ENCODE assay signal across 11 cellular contexts in the genomic region with DNA sequence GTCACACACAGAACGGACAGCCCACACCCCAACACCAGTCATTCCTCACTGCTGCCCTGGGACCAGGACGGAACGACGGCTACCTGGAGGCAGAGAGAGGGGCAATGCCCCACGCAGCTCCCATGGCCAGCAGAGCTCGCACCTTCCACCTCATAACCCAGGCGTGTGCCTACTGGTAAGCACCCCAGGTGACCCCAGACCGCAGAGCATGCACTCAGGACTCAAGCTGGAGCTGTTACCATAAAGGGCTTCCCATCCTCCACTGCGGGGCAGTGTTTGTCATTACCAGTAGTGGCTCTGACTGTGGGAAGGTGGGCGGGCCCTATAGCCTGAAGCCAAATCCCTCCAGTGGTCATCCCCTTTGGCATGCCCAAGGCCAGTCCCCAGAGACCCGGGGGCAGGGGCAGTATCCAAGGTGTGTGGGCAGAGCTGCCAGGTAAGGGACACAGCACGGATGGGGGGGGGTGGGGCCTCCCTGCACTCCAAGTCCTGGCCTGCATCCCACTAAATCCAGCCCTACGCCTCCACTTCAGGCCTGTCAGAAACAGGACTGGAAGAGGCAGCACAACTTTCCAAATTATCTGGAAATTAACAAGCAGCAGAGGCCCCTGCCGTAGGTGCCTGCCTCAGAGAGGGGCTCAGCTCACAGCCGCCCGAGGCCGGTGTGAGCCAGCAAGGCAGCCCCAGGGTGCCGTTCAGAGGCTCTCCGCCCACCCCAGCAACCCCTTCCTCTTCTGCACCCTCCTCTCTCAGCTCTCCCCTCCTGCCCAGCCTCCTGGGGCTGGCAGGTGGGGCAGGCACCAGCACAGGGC. TPM values are rescaled to one million over a fixed set of nuclear protein-coding genes. Genes with fewer than 3 reads are reported as not detected.
DNase-seq lines count a peak whose midpoint lies in the region; ATAC-seq and TF ChIP-seq lines count a peak whose summit lies in the region.
"Had no signal": no experiment of that assay in that cellular context is flagged by ENCODE, and none has a peak within 500 bp of the region (broad histone marks: within the 10 kb centered on the region; RNA-seq: fewer than 3 reads in every experiment).

No MANE protein-coding gene starts in this region.

- peak overlapping the region; percentile 19; the same call in 1 of the 2 replicates for H3K4me2 ChIP-seq in SK-N-SH
- H3K4me2 ChIP-seq: KMS-11 had no signal

- no peak overlapping the region for H3K4me3 ChIP-seq in SK-N-SH (ENCODE audit: low read depth in 2 of 2, low read length in 1 of 2)
- H3K4me3 ChIP-seq in fibroblast of the aortic adventitia (ENCODE audit: low read depth, low read length): no peak overlapping the region
- H3K4me3 ChIP-seq in mucosa of stomach (ENCODE audit: low read length): no peak overlapping the region
- H3K4me3 ChIP-seq in upper lobe of right lung: no peak overlapping the region

- H3K4me1 ChIP-seq in SK-N-SH (ENCODE audit: control insufficient read depth in 1 of 2, insufficient read depth in 2 of 2, low read depth in 1 of 2, low read length in 1 of 2) (peaks cover 52 to 76% of the 10 kb centered on the region in 2 experiments; a peak in 3 of 4 replicates), mucosa of stomach (ENCODE audit: control insufficient read depth, insufficient read depth, low read length) (peaks cover 57% of the 10 kb centered on the region), upper lobe of right lung (peaks cover 77% of the 10 kb centered on the region)

- H4K20me1 ChIP-seq in SK-N-SH (ENCODE audit: insufficient read depth): peaks cover 92% of the 10 kb centered on the region

- ATAC-seq in SK-N-SH treated with all-trans-retinoic acid at 6 μM for 48 hours: no peak
- ATAC-seq in upper lobe of right lung: peak; percentile 2
- ATAC-seq in GM21717 (IDR thresholded peaks at IDR 0.05; ENCODE audit: unreplicated experiment): no peak
- ATAC-seq: activated CD4-positive, alpha-beta T cell treated with anti-CD3 and anti-CD28 coated beads for 36 hours had no signal

- no peak for TF ChIP-seq RAD21 in SK-N-SH (IDR thresholded peaks at IDR 0.05; ENCODE audit: low read length)

- no peaks in the 10 kb centered on the region for H3K27me3 ChIP-seq in SK-N-SH (ENCODE audit: insufficient read depth)
- H3K27me3 ChIP-seq in mucosa of stomach (ENCODE audit: control insufficient read depth, insufficient read depth, low read length): no peaks in the 10 kb centered on the region
- no peaks in the 10 kb centered on the region for H3K27me3 ChIP-seq in upper lobe of right lung

- 87% methylated on average over 6 of the region's 19 CpGs for WGBS in SK-N-SH (ENCODE audit: low lambda C conversion rate)

- H3K9ac ChIP-seq in SK-N-SH (no peak overlapping the region; the same call in 1 of the 2 replicates), mucosa of stomach (ENCODE audit: low read length) (peak overlapping the region; percentile 48)
- H3K9ac ChIP-seq: KMS-11 had no signal

- H3K36me3 ChIP-seq in SK-N-SH (replicated peaks in 1 of 2; ENCODE audit: control insufficient read depth in 1 of 2, insufficient read depth in 2 of 2, low read length in 1 of 2) (peaks cover 3 to 4% of the 10 kb centered on the region in 2 experiments), mucosa of stomach (ENCODE audit: control insufficient read depth, insufficient read depth, low read length) (no peaks in the 10 kb centered on the region), upper lobe of right lung (no peaks in the 10 kb centered on the region)

- TF ChIP-seq EP300 in SK-N-SH (IDR thresholded peaks at IDR 0.05; ENCODE audit: borderline replicate concordance in 1 of 2, low read depth in 1 of 2, low read length in 1 of 2): no peak

- H3F3A ChIP-seq in SK-N-SH (replicated peaks; ENCODE audit: insufficient read depth): peaks cover 35% of the 10 kb centered on the region

- TF ChIP-seq CTCF in SK-N-SH (IDR thresholded peaks at IDR 0.05) (no peak), fibroblast of the aortic adventitia (IDR thresholded peaks at IDR 0.05; ENCODE audit: insufficient read depth, low read length) (no peak), upper lobe of right lung (IDR thresholded peaks at IDR 0.05) (no peak)

- POLR2A ChIA-PET in SK-N-SH (lab: Yijun Ruan, JAX): no interaction called here

- H3K9me3 ChIP-seq in SK-N-SH (no peaks in the 10 kb centered on the region), mucosa of stomach (ENCODE audit: control insufficient read depth, low read length) (no peaks in the 10 kb centered on the region), upper lobe of right lung (no peaks in the 10 kb centered on the region)

- no peak for DNase-seq in SK-N-SH
- DNase-seq in fibroblast of the aortic adventitia (ENCODE audit: low read depth): peak; percentile 22
- peak; percentile 70 for DNase-seq in upper lobe of right lung
- no peak for DNase-seq in NCI-H2171 treated with DMSO at 0.1 percent for 48 hours (lab: John Stamatoyannopoulos, UW)
- no peak for DNase-seq in NCI-H2107 treated with DMSO at 0.1 percent for 48 hours (lab: John Stamatoyannopoulos, UW; ENCODE audit: unreplicated experiment)
- DNase-seq: activated CD4-positive, alpha-beta T cell treated with anti-CD3 and anti-CD28 coated beads for 36 hours had no signal

- CTCF ChIA-PET in SK-N-SH (lab: Yijun Ruan, JAX): interaction anchor here (1.0 to 1.1 kb wide), 2 partner anchors 22 to 43 kb away, joined by 4 to 5 read pairs; no protein-coding TSS in a partner anchor

- peaks cover 96% of the 10 kb centered on the region for H3K79me2 ChIP-seq in SK-N-SH (ENCODE audit: insufficient read depth)

- no peak overlapping the region for H2AFZ ChIP-seq in SK-N-SH (ENCODE audit: low read depth)

- H3K9me2 ChIP-seq in SK-N-SH: no peaks in the 10 kb centered on the region

- intact Hi-C loops in upper lobe of right lung (cut with DNase I): no loop called here

- H3K27ac ChIP-seq in SK-N-SH (ENCODE audit: low read depth in 2 of 2, low read length in 1 of 2) (peak overlapping the region; percentile 56 to 88; a peak in 3 of 4 replicates), upper lobe of right lung (peak overlapping the region; percentile 81)
- H3K27ac ChIP-seq: KMS-11 had no signal

TF ChIP-seq in SK-N-SH, 30 proteins besides CTCF, POLR2A, EP300 and RAD21 (continues in another document):
- no peak for TF ChIP-seq FOSL2 (IDR thresholded peaks at IDR 0.05; ENCODE audit: borderline replicate concordance, low read depth)
- TF ChIP-seq, protein P1, sequence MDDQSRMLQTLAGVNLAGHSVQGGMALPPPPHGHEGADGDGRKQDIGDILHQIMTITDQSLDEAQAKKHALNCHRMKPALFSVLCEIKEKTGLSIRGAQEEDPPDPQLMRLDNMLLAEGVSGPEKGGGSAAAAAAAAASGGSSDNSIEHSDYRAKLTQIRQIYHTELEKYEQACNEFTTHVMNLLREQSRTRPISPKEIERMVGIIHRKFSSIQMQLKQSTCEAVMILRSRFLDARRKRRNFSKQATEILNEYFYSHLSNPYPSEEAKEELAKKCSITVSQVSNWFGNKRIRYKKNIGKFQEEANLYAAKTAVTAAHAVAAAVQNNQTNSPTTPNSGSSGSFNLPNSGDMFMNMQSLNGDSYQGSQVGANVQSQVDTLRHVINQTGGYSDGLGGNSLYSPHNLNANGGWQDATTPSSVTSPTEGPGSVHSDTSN (IDR thresholded peaks at IDR 0.05): no peak

TF ChIP-seq in SK-N-SH treated with all-trans-retinoic acid at 6 μM for 48 hours, 23 proteins besides CTCF, POLR2A, EP300 and RAD21 (continues in another document):
- TF ChIP-seq ARNTL (CRISPR knock-in tag; IDR thresholded peaks at IDR 0.05; ENCODE audit: borderline replicate concordance, low read depth) (no peak), ZNF565 (CRISPR knock-in tag; conservative IDR thresholded peaks at IDR 0.05; ENCODE audit: low read depth) (no peak), PPARA (CRISPR knock-in tag; IDR thresholded peaks at IDR 0.05; ENCODE audit: borderline replicate concordance) (no peak), ESRRG (CRISPR knock-in tag; IDR thresholded peaks at IDR 0.05) (no peak), SNAI2 (CRISPR knock-in tag; IDR thresholded peaks at IDR 0.05) (no peak), ZFP3 (CRISPR knock-in tag; IDR thresholded peaks at IDR 0.05) (no peak), ZNF8 (CRISPR knock-in tag; IDR thresholded peaks at IDR 0.05) (no peak), ZC3H10 (CRISPR knock-in tag; IDR thresholded peaks at IDR 0.05) (no peak), TCF4 (CRISPR knock-in tag; IDR thresholded peaks at IDR 0.05; ENCODE audit: borderline replicate concordance) (no peak)
- TF ChIP-seq, protein P2, sequence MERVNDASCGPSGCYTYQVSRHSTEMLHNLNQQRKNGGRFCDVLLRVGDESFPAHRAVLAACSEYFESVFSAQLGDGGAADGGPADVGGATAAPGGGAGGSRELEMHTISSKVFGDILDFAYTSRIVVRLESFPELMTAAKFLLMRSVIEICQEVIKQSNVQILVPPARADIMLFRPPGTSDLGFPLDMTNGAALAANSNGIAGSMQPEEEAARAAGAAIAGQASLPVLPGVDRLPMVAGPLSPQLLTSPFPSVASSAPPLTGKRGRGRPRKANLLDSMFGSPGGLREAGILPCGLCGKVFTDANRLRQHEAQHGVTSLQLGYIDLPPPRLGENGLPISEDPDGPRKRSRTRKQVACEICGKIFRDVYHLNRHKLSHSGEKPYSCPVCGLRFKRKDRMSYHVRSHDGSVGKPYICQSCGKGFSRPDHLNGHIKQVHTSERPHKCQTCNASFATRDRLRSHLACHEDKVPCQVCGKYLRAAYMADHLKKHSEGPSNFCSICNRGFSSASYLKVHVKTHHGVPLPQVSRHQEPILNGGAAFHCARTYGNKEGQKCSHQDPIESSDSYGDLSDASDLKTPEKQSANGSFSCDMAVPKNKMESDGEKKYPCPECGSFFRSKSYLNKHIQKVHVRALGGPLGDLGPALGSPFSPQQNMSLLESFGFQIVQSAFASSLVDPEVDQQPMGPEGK (CRISPR knock-in tag; IDR thresholded peaks at IDR 0.05; ENCODE audit: borderline replicate concordance): no peak

RNA-seq across cellular contexts. Expression of a gene that starts 4.8 kb away (rescaled TPM):
- polyA plus RNA-seq in SK-N-SH (2012; rRNA removed): 29.2 and 45.1 TPM in 2 replicates
- polyA plus RNA-seq in SK-N-SH (2012; cell fraction: cytosol; rRNA removed): 18.4 and 30.6 TPM in 2 replicates
- 120 and 189 TPM in 2 replicates for polyA plus RNA-seq in SK-N-SH (2012; cell fraction: nucleus; rRNA removed)
- total RNA-seq in fibroblast of the aortic adventitia (ENCODE audit: low replicate concordance) (26.9 and 33.4 TPM in 2 replicates), upper lobe of right lung (61.7 TPM)

RNA-seq across cellular contexts. Expression of a gene that starts 37.5 kb away (rescaled TPM):
- not detected in 2 replicates for polyA plus RNA-seq in SK-N-SH (2012; rRNA removed)
- not detected in 2 replicates for polyA plus RNA-seq in SK-N-SH (2012; cell fraction: cytosol; rRNA removed)
- not detected in 2 replicates for polyA plus RNA-seq in SK-N-SH (2012; cell fraction: nucleus; rRNA removed)
- total RNA-seq in fibroblast of the aortic adventitia (ENCODE audit: low replicate concordance) (not detected in 2 replicates), upper lobe of right lung (not detected)
- total RNA-seq: activated CD4-positive, alpha-beta T cell treated with anti-CD3 and anti-CD28 coated beads for 36 hours; kidney epithelial cell had no signal

RNA-seq across cellular contexts. Expression of a gene that starts 49.3 kb away (rescaled TPM):
- not detected in 2 replicates for polyA plus RNA-seq in SK-N-SH (2012; rRNA removed)
- polyA plus RNA-seq in SK-N-SH (2012; cell fraction: cytosol; rRNA removed): not detected in 2 replicates
- polyA plus RNA-seq in SK-N-SH (2012; cell fraction: nucleus; rRNA removed): 0.04 TPM in 1 of 2 replicates, not detected in the other
- not detected in 2 replicates for total RNA-seq in fibroblast of the aortic adventitia (ENCODE audit: low replicate concordance)
- 0.78 TPM for total RNA-seq in upper lobe of right lung
- total RNA-seq: activated CD4-positive, alpha-beta T cell treated with anti-CD3 and anti-CD28 coated beads for 36 hours; kidney epithelial cell had no signal

Comparison
In these comparisons a context has a peak if more than half of its experiments do, and no peak if none do; other contexts are left out.
1. DNase-seq: peak in fibroblast of the aortic adventitia (single experiment) and upper lobe of right lung (single experiment); none in SK-N-SH (single experiment), NCI-H2171 treated with DMSO at 0.1 percent for 48 hours (single experiment) and NCI-H2107 treated with DMSO at 0.1 percent for 48 hours (single experiment).